In the genomic region with DNA sequence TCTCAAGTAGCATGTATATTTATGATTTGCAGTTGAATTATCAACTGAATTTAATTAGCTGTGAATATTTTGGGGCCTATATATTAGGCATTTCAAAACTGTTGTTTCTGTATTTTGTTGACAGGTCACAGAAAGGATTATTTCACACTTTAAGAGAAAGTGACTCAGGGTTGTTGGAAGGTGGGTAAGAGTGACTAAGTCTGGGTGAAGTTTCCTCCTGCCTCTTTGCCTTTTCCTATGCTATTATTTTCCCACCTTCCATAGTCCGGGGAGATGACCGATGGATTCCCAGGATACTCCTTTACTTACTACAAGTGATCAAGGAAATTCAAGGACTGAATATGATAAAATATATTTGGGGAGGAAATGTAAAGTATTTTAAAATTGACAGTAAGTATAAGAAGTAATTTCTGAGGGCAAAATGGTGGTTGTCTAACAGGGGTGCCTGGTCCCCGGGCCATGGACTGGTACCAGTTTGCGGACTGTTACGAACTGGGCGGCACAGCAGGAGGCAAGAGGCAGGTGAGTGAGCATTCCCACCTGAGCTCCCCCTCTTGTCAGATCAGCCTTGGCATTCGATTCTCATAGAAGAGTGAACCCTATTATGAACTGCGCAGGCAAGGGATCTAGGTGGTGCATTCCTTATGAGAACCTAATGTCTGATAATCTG, we compare ENCODE assay signal across 19 cellular contexts.
"Had no signal": no experiment of that assay in that cellular context is flagged by ENCODE, and none has a peak within 500 bp of the region (broad histone marks: within the 10 kb centered on the region; RNA-seq: fewer than 3 reads in every experiment).

No MANE protein-coding gene starts in this region.

- H3K4me3 Mint-ChIP-seq: activated B cell treated with CpG ODN at 0.5 μM for 24 hours; activated CD4-positive, alpha-beta T cell treated with anti-CD3 and anti-CD28 coated beads for 36 hours; activated naive CD4-positive, alpha-beta T cell treated with anti-CD3 and anti-CD28 coated beads for 36 hours; activated naive CD8-positive, alpha-beta T cell treated with anti-CD3 and anti-CD28 coated beads, Interleukin-2, amount 10 ng/mL, durations not matched to agents 7 days and 5 days; activated T-cell treated with anti-CD3 and anti-CD28 coated beads, Interleukin-2, amount 50 U/mL, for 4 hours; dendritic cell treated with granulocyte-macrophage colony-stimulating factor and Interleukin-4, amounts not matched to agents 40 ng/mL and 50 ng/mL, for 4 days; naive B cell; T-helper 1 cell treated with Interleukin-12 subunit alpha and Interleukin-12 subunit beta and Interleukin-4 antibody, amounts not matched to agents 30 μg/mL and 1 μg/mL, for 36 hours had no signal

- H3K27me3 Mint-ChIP-seq: activated B cell treated with CpG ODN at 0.5 μM for 24 hours; dendritic cell treated with granulocyte-macrophage colony-stimulating factor and Interleukin-4, amounts not matched to agents 40 ng/mL and 50 ng/mL, for 4 days; naive B cell had no signal

- H3K4me1 Mint-ChIP-seq: activated naive CD8-positive, alpha-beta T cell treated with anti-CD3 and anti-CD28 coated beads, Interleukin-2, amount 10 ng/mL, durations not matched to agents 7 days and 5 days had no signal

- H3K9me3 Mint-ChIP-seq: activated B cell treated with CpG ODN at 0.5 μM for 24 hours; dendritic cell treated with granulocyte-macrophage colony-stimulating factor and Interleukin-4, amounts not matched to agents 40 ng/mL and 50 ng/mL, for 4 days had no signal

- DNase-seq: activated B cell treated with CpG ODN at 0.5 μM for 24 hours; activated CD4-positive, alpha-beta T cell treated with anti-CD3 and anti-CD28 coated beads for 36 hours; activated CD4-positive, alpha-beta T cell treated with anti-CD3 and anti-CD28 coated beads, Interleukin-2, amount 50 U/mL, for 48 hours; activated CD8-positive, alpha-beta memory T cell treated with anti-CD3 and anti-CD28 coated beads, Interleukin-2, amount 50 U/mL, for 48 hours; activated naive CD8-positive, alpha-beta T cell treated with anti-CD3 and anti-CD28 coated beads, Interleukin-2, amount 10 ng/mL, durations not matched to agents 7 days and 5 days; activated T-cell treated with anti-CD3 and anti-CD28 coated beads, Interleukin-2, amount 50 U/mL, for 4 hours; effector CD8-positive, alpha-beta T cell; heart left ventricle; lower lobe of right lung; naive B cell; spleen; stimulated activated CD4-positive, alpha-beta T cell treated with anti-CD3 and anti-CD28 coated beads, Interleukin-4, amount 100 ng/mL, for 1 hour; stimulated activated naive CD8-positive, alpha-beta T cell treated with anti-CD3 and anti-CD28 coated beads, Interleukin-15, Interleukin-2, amounts not matched to agents 100 U/mL and 50 U/mL, for 24 hours; T1000; upper lobe of right lung had no signal

- H3K4me1 ChIP-seq: heart left ventricle, lower lobe of right lung, thyroid gland, upper lobe of right lung had no signal

- H3K36me3 Mint-ChIP-seq: naive B cell had no signal

- H3K9me3 ChIP-seq: lower lobe of right lung, thyroid gland, upper lobe of right lung had no signal

- H3K27me3 ChIP-seq: heart left ventricle, spleen, thyroid gland, upper lobe of right lung had no signal

- H3K27ac ChIP-seq: heart left ventricle, lower lobe of right lung, spleen, thyroid gland, upper lobe of right lung had no signal

- H3K4me3 ChIP-seq: heart left ventricle, lower lobe of right lung, spleen, thyroid gland, upper lobe of right lung had no signal

- H3K27ac Mint-ChIP-seq: activated B cell treated with CpG ODN at 0.5 μM for 24 hours; activated CD4-positive, alpha-beta T cell treated with anti-CD3 and anti-CD28 coated beads for 36 hours; activated naive CD4-positive, alpha-beta T cell treated with anti-CD3 and anti-CD28 coated beads for 36 hours; activated naive CD8-positive, alpha-beta T cell treated with anti-CD3 and anti-CD28 coated beads, Interleukin-2, amount 10 ng/mL, durations not matched to agents 7 days and 5 days; dendritic cell treated with granulocyte-macrophage colony-stimulating factor and Interleukin-4, amounts not matched to agents 40 ng/mL and 50 ng/mL, for 4 days; T-helper 1 cell treated with Interleukin-12 subunit alpha and Interleukin-12 subunit beta and Interleukin-4 antibody, amounts not matched to agents 30 μg/mL and 1 μg/mL, for 36 hours had no signal

- H3K36me3 ChIP-seq: heart left ventricle, lower lobe of right lung, spleen, thyroid gland, upper lobe of right lung had no signal
